Comparison of ENCODE assay signal across 1 cellular context in genomic region chr14:99513183-99513694, GRCh38.
TF ChIP-seq lines count a peak whose summit lies in the region.

No MANE protein-coding gene starts in this region.

TF ChIP-seq in HEK293, 187 proteins besides CTCF, POLR2A, EP300 and RAD21 (continued from another document):
- TF ChIP-seq, protein P1, sequence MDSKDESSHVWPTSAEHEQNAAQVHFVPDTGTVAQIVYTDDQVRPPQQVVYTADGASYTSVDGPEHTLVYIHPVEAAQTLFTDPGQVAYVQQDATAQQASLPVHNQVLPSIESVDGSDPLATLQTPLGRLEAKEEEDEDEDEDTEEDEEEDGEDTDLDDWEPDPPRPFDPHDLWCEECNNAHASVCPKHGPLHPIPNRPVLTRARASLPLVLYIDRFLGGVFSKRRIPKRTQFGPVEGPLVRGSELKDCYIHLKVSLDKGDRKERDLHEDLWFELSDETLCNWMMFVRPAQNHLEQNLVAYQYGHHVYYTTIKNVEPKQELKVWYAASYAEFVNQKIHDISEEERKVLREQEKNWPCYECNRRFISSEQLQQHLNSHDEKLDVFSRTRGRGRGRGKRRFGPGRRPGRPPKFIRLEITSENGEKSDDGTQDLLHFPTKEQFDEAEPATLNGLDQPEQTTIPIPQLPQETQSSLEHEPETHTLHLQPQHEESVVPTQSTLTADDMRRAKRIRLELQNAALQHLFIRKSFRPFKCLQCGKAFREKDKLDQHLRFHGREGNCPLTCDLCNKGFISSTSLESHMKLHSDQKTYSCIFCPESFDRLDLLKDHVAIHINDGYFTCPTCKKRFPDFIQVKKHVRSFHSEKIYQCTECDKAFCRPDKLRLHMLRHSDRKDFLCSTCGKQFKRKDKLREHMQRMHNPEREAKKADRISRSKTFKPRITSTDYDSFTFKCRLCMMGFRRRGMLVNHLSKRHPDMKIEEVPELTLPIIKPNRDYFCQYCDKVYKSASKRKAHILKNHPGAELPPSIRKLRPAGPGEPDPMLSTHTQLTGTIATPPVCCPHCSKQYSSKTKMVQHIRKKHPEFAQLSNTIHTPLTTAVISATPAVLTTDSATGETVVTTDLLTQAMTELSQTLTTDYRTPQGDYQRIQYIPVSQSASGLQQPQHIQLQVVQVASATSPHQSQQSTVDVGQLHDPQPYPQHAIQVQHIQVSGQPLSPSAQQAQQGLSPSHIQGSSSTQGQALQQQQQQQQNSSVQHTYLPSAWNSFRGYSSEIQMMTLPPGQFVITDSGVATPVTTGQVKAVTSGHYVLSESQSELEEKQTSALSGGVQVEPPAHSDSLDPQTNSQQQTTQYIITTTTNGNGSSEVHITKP (tag by site-specific recombination; IDR thresholded peaks at IDR 0.05), result no peak
- TF ChIP-seq ZFP69B (tag by site-specific recombination; IDR thresholded peaks at IDR 0.05) (no peak), ZFHX2 (tag by site-specific recombination; conservative IDR thresholded peaks at IDR 0.05) (0 out of 2 replicates have a peak, but pooled peaks have one; percentile 14)
- TF ChIP-seq, protein P2, sequence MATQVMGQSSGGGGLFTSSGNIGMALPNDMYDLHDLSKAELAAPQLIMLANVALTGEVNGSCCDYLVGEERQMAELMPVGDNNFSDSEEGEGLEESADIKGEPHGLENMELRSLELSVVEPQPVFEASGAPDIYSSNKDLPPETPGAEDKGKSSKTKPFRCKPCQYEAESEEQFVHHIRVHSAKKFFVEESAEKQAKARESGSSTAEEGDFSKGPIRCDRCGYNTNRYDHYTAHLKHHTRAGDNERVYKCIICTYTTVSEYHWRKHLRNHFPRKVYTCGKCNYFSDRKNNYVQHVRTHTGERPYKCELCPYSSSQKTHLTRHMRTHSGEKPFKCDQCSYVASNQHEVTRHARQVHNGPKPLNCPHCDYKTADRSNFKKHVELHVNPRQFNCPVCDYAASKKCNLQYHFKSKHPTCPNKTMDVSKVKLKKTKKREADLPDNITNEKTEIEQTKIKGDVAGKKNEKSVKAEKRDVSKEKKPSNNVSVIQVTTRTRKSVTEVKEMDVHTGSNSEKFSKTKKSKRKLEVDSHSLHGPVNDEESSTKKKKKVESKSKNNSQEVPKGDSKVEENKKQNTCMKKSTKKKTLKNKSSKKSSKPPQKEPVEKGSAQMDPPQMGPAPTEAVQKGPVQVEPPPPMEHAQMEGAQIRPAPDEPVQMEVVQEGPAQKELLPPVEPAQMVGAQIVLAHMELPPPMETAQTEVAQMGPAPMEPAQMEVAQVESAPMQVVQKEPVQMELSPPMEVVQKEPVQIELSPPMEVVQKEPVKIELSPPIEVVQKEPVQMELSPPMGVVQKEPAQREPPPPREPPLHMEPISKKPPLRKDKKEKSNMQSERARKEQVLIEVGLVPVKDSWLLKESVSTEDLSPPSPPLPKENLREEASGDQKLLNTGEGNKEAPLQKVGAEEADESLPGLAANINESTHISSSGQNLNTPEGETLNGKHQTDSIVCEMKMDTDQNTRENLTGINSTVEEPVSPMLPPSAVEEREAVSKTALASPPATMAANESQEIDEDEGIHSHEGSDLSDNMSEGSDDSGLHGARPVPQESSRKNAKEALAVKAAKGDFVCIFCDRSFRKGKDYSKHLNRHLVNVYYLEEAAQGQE (tag by site-specific recombination; IDR thresholded peaks at IDR 0.05), result no peak
TF ChIP-seq in HEK293: peak in this region for 3.
